Comparison of ENCODE assay signal across 16 cellular contexts in genomic region chr2:172012688-172013358, GRCh38. TPM values are rescaled to one million over a fixed set of nuclear protein-coding genes. Genes with fewer than 3 reads are reported as not detected.
DNase-seq lines count a peak whose midpoint lies in the region; ATAC-seq, FAIRE-seq and TF ChIP-seq lines count a peak whose summit lies in the region.
"Had no signal": no experiment of that assay in that cellular context is flagged by ENCODE, and none has a peak within 500 bp of the region (broad histone marks: within the 10 kb centered on the region; RNA-seq: fewer than 3 reads in every experiment).

No MANE protein-coding gene starts in this region.

- no peaks in the 10 kb centered on the region for H3K36me3 ChIP-seq in pancreas

- H3K9me3 Mint-ChIP-seq in brain, result peaks cover 0 to 4% (median 0%) of the 10 kb centered on the region in 5 experiments
- H3K9me3 Mint-ChIP-seq in activated CD4-positive, alpha-beta memory T cell treated with anti-CD3 and anti-CD28 coated beads, Interleukin-2, amount 10 ng/mL, durations not matched to agents 7 days and 5 days, result no peaks in the 10 kb centered on the region
- H3K9me3 Mint-ChIP-seq in activated naive CD8-positive, alpha-beta T cell treated with anti-CD3 and anti-CD28 coated beads, Interleukin-2, amount 50 U/mL, for 24 hours, result no peaks in the 10 kb centered on the region

- POLR2A ChIA-PET in activated CD4-positive, alpha-beta memory T cell treated with anti-CD3 and anti-CD28 coated beads, Interleukin-2, amount 10 ng/mL, durations not matched to agents 7 days and 5 days (lab: Charles Lee), result interaction anchor here (0.8 to 1.9 kb wide), 4 partner anchors 15 to 119 kb away, joined by 3 to 6 read pairs (median 3); no protein-coding TSS in a partner anchor

- FAIRE-seq in pancreas (lab: Jason Lieb, UNC), result no peak

- no peak for TF ChIP-seq CTCF in brain (conservative IDR thresholded peaks at IDR 0.05)
- TF ChIP-seq CTCF in pancreas (IDR thresholded peaks at IDR 0.05), result no peak

- peak overlapping the region; percentile 32 to 93 (median 65) for H3K27ac Mint-ChIP-seq in brain
- no peak overlapping the region for H3K27ac Mint-ChIP-seq in activated CD4-positive, alpha-beta memory T cell treated with anti-CD3 and anti-CD28 coated beads, Interleukin-2, amount 10 ng/mL, durations not matched to agents 7 days and 5 days
- no peak overlapping the region for H3K27ac Mint-ChIP-seq in activated naive CD8-positive, alpha-beta T cell treated with anti-CD3 and anti-CD28 coated beads, Interleukin-2, amount 50 U/mL, for 24 hours
- H3K27ac Mint-ChIP-seq: CD4-positive, CD25-positive, alpha-beta regulatory T cell had no signal

- H3K4me1 ChIP-seq in pancreas, result peaks cover 0 to 6% (median 0%) of the 10 kb centered on the region in 3 donors

- CTCF ChIA-PET in activated CD4-positive, alpha-beta memory T cell treated with anti-CD3 and anti-CD28 coated beads, Interleukin-2, amount 10 ng/mL, durations not matched to agents 7 days and 5 days (lab: Charles Lee), result interaction anchor here (0.8 to 1.1 kb wide), 2 partner anchors 12 to 449 kb away, joined by 3 to 4 read pairs; no protein-coding TSS in a partner anchor

- DNase-seq in NCI-H146 treated with DMSO at 0.1 percent for 48 hours (lab: John Stamatoyannopoulos, UW; ENCODE audit: unreplicated experiment) (peak; percentile 3), pancreas (peak in 3 of 6 donors; percentile 16 to 39 (median 36)), NCI-H1105 treated with DMSO at 0.1 percent for 48 hours (lab: John Stamatoyannopoulos, UW) (no peak)
- no peak for DNase-seq in activated CD4-positive, alpha-beta memory T cell treated with anti-CD3 and anti-CD28 coated beads, Interleukin-2, amount 10 ng/mL, durations not matched to agents 7 days and 5 days
- no peak for DNase-seq in activated naive CD4-positive, alpha-beta T cell (lab: John Stamatoyannopoulos, UW)
- no peak for DNase-seq in activated naive CD8-positive, alpha-beta T cell treated with anti-CD3 and anti-CD28 coated beads, Interleukin-2, amount 50 U/mL, for 24 hours
- DNase-seq: activated CD4-positive, alpha-beta T cell treated with anti-CD3 and anti-CD28 coated beads, Interleukin-2, amount 50 U/mL, for 1 hour; activated gamma-delta T cell; CD4-positive, CD25-positive, alpha-beta regulatory T cell; mucosa of descending colon; NCI-H1436 treated with DMSO at 0.1 percent for 48 hours; PC-9; T-helper 1 cell had no signal

- intact Hi-C loops in pancreas (cut with DNase I), result no loop called here

- no peak overlapping the region for H3K4me3 ChIP-seq in pancreas
- H3K4me3 ChIP-seq: mucosa of descending colon, PC-9 had no signal

- H3K4me1 Mint-ChIP-seq in brain, result peaks cover 21% of the 10 kb centered on the region
- H3K4me1 Mint-ChIP-seq in activated CD4-positive, alpha-beta memory T cell treated with anti-CD3 and anti-CD28 coated beads, Interleukin-2, amount 10 ng/mL, durations not matched to agents 7 days and 5 days, result peaks cover 33% of the 10 kb centered on the region
- peaks cover 23% of the 10 kb centered on the region for H3K4me1 Mint-ChIP-seq in activated naive CD8-positive, alpha-beta T cell treated with anti-CD3 and anti-CD28 coated beads, Interleukin-2, amount 50 U/mL, for 24 hours

- H3K9me3 ChIP-seq in pancreas, result no peaks in the 10 kb centered on the region
- H3K9me3 ChIP-seq: mucosa of descending colon had no signal

- ATAC-seq in GM18498 (IDR thresholded peaks at IDR 0.05; ENCODE audit: unreplicated experiment) (peak; percentile 13), pancreas (peak; percentile 25 to 68 (median 48))
- no peak for ATAC-seq in activated naive CD8-positive, alpha-beta T cell treated with anti-CD3 and anti-CD28 coated beads, Interleukin-2, amount 50 U/mL, for 24 hours
- ATAC-seq: mucosa of descending colon, sciatic nerve had no signal

- H3K36me3 Mint-ChIP-seq in brain, result peaks cover 14% of the 10 kb centered on the region
- peaks cover 5% of the 10 kb centered on the region for H3K36me3 Mint-ChIP-seq in activated CD4-positive, alpha-beta memory T cell treated with anti-CD3 and anti-CD28 coated beads, Interleukin-2, amount 10 ng/mL, durations not matched to agents 7 days and 5 days (ENCODE audit: low read depth)
- H3K36me3 Mint-ChIP-seq in activated naive CD8-positive, alpha-beta T cell treated with anti-CD3 and anti-CD28 coated beads, Interleukin-2, amount 50 U/mL, for 24 hours (ENCODE audit: low read depth), result peaks cover 5% of the 10 kb centered on the region

- peak overlapping the region in 2 of 5 experiments; percentile 5 to 48 for H3K4me3 Mint-ChIP-seq in brain
- no peak overlapping the region for H3K4me3 Mint-ChIP-seq in activated CD4-positive, alpha-beta memory T cell treated with anti-CD3 and anti-CD28 coated beads, Interleukin-2, amount 10 ng/mL, durations not matched to agents 7 days and 5 days
- no peak overlapping the region for H3K4me3 Mint-ChIP-seq in activated naive CD8-positive, alpha-beta T cell treated with anti-CD3 and anti-CD28 coated beads, Interleukin-2, amount 50 U/mL, for 24 hours
- H3K4me3 Mint-ChIP-seq: CD4-positive, CD25-positive, alpha-beta regulatory T cell had no signal

- peaks cover 2% of the 10 kb centered on the region for H3K27me3 Mint-ChIP-seq in brain
- H3K27me3 Mint-ChIP-seq in activated CD4-positive, alpha-beta memory T cell treated with anti-CD3 and anti-CD28 coated beads, Interleukin-2, amount 10 ng/mL, durations not matched to agents 7 days and 5 days, result no peaks in the 10 kb centered on the region
- H3K27me3 Mint-ChIP-seq in activated naive CD8-positive, alpha-beta T cell treated with anti-CD3 and anti-CD28 coated beads, Interleukin-2, amount 50 U/mL, for 24 hours, result no peaks in the 10 kb centered on the region
- H3K27me3 Mint-ChIP-seq: CD4-positive, CD25-positive, alpha-beta regulatory T cell had no signal

- H3K27ac ChIP-seq in pancreas, result peak overlapping the region in 3 of 4 donors; percentile 5 to 60 (median 47)
- H3K27ac ChIP-seq: PC-9 had no signal

- 40 to 46% methylated on average over 9 of the region's 9 CpGs for WGBS in pancreas, 2 donors

- no peaks in the 10 kb centered on the region for H3K27me3 ChIP-seq in pancreas

RNA-seq across cellular contexts. Expression of gene METAP1D, which starts 13.1 kb away (rescaled TPM):
- 1.7 TPM for polyA plus RNA-seq in brain (ENCODE audit: insufficient read depth, low read depth, low replicate concordance)
- total RNA-seq in pancreas, result 1 to 10 TPM; 3.0 to 5.4 (median 4.4) TPM
- 10 to 100 TPM; 10.1 to 11.4 TPM for polyA plus RNA-seq in pancreas
- total RNA-seq in activated CD4-positive, alpha-beta memory T cell treated with anti-CD3 and anti-CD28 coated beads, Interleukin-2, amount 10 ng/mL, durations not matched to agents 7 days and 5 days, result 1 to 10 TPM; 2.8 to 2.9 TPM

Comparison
In these comparisons a context has a peak if more than half of its experiments do, and no peak if none do; other contexts are left out.
1. H3K27ac Mint-ChIP-seq: peak in brain (5 of 5); none in activated CD4-positive, alpha-beta memory T cell treated with anti-CD3 and anti-CD28 coated beads, Interleukin-2, amount 10 ng/mL, durations not matched to agents 7 days and 5 days (single experiment) and activated naive CD8-positive, alpha-beta T cell treated with anti-CD3 and anti-CD28 coated beads, Interleukin-2, amount 50 U/mL, for 24 hours (single experiment).